20 cellular contexts compared by ENCODE assay signal in the genomic region with DNA sequence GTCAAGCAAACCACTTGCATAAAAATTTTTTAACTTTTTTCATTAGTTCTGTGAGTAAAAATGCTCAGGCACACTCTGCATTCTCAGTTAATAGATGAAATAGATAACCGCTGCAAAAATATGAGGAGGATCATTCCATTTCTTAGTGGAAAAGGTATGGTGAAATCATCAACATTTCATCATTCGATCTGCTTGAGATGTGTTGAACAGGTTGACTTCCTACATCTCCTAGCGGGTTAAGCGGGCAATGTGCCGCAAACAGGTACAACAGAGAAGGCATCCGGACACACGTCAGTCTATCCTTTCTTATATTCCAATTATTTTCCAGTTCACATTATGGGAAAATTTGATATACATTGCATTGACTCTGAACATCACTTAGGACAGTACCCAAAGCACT.
"Had no signal": no experiment of that assay in that cellular context is flagged by ENCODE, and none has a peak within 500 bp of the region (broad histone marks: within the 10 kb centered on the region; RNA-seq: fewer than 3 reads in every experiment).

No MANE protein-coding gene starts in this region.

- H3K9me3 ChIP-seq: colonic mucosa, esophagus squamous epithelium, heart right ventricle, spleen, thyroid gland had no signal

- ATAC-seq: activated CD8-positive, alpha-beta memory T cell treated with anti-CD3 and anti-CD28 coated beads, Interleukin-2, amount 10 ng/mL, durations not matched to agents 7 days and 5 days; activated CD8-positive, alpha-beta T cell treated with anti-CD3 and anti-CD28 coated beads for 36 hours; heart right ventricle; left cardiac atrium had no signal

- H3K36me3 Mint-ChIP-seq: memory B cell, neural progenitor cell had no signal

- H3K4me3 Mint-ChIP-seq: activated CD4-positive, alpha-beta T cell treated with anti-CD3 and anti-CD28 coated beads, Interleukin-2, amount 10 ng/mL, durations not matched to agents 7 days and 5 days; activated CD8-positive, alpha-beta memory T cell treated with anti-CD3 and anti-CD28 coated beads, Interleukin-2, amount 10 ng/mL, durations not matched to agents 7 days and 5 days; activated CD8-positive, alpha-beta T cell treated with anti-CD3 and anti-CD28 coated beads for 36 hours; memory B cell; neural progenitor cell had no signal

- H3K9ac ChIP-seq: neural progenitor cell had no signal

- H3K4me2 ChIP-seq: neural progenitor cell had no signal

- H3K27ac ChIP-seq: colonic mucosa, esophagus squamous epithelium, neural progenitor cell, spleen, thyroid gland, VCaP had no signal

- H3K27ac Mint-ChIP-seq: activated CD4-positive, alpha-beta T cell treated with anti-CD3 and anti-CD28 coated beads, Interleukin-2, amount 10 ng/mL, durations not matched to agents 7 days and 5 days; activated CD8-positive, alpha-beta memory T cell treated with anti-CD3 and anti-CD28 coated beads, Interleukin-2, amount 10 ng/mL, durations not matched to agents 7 days and 5 days; activated CD8-positive, alpha-beta T cell treated with anti-CD3 and anti-CD28 coated beads for 36 hours; activated naive CD4-positive, alpha-beta T cell treated with anti-CD3 and anti-CD28 coated beads, Interleukin-2, amount 50 U/mL, for 72 hours; memory B cell; neural progenitor cell; progenitor cell of endocrine pancreas had no signal

- DNase-seq: activated CD4-positive, alpha-beta T cell treated with anti-CD3 and anti-CD28 coated beads, Interleukin-2, amount 10 ng/mL, durations not matched to agents 7 days and 5 days; activated CD4-positive, CD25-positive, alpha-beta regulatory T cell treated with anti-CD3 and anti-CD28 coated beads, Interleukin-2, amount 50 U/mL, for 72 hours; activated CD8-positive, alpha-beta memory T cell treated with anti-CD3 and anti-CD28 coated beads, Interleukin-2, amount 10 ng/mL, durations not matched to agents 7 days and 5 days; activated CD8-positive, alpha-beta T cell treated with anti-CD3 and anti-CD28 coated beads for 36 hours; activated T-cell treated with anti-CD3 and anti-CD28 coated beads for 4 hours; central memory CD4-positive, alpha-beta T cell; colonic mucosa; esophagus squamous epithelium; heart right ventricle; islet precursor cell; left cardiac atrium; spleen; stimulated activated CD4-positive, alpha-beta T cell treated with anti-CD3 and anti-CD28 coated beads, Interleukin-4, amount 100 ng/mL, for 1 hour; stimulated activated naive CD8-positive, alpha-beta T cell treated with anti-CD3 and anti-CD28 coated beads, Interleukin-15, Interleukin-2, amounts not matched to agents 100 U/mL and 50 U/mL, for 24 hours; thyroid gland had no signal

- H3K4me3 ChIP-seq: colonic mucosa, esophagus squamous epithelium, heart right ventricle, neural progenitor cell, spleen, thyroid gland had no signal

- H3K36me3 ChIP-seq: colonic mucosa, esophagus squamous epithelium, neural progenitor cell, thyroid gland had no signal

- H3K27me3 ChIP-seq: colonic mucosa, esophagus squamous epithelium, heart right ventricle, neural progenitor cell, spleen, thyroid gland had no signal

- H3K4me1 ChIP-seq: colonic mucosa, neural progenitor cell, thyroid gland had no signal

- H3K9me3 Mint-ChIP-seq: activated CD4-positive, alpha-beta T cell treated with anti-CD3 and anti-CD28 coated beads, Interleukin-2, amount 10 ng/mL, durations not matched to agents 7 days and 5 days; activated CD8-positive, alpha-beta T cell treated with anti-CD3 and anti-CD28 coated beads for 36 hours; memory B cell; neural progenitor cell had no signal

- H3K27me3 Mint-ChIP-seq: activated CD4-positive, alpha-beta T cell treated with anti-CD3 and anti-CD28 coated beads, Interleukin-2, amount 10 ng/mL, durations not matched to agents 7 days and 5 days; activated CD8-positive, alpha-beta memory T cell treated with anti-CD3 and anti-CD28 coated beads, Interleukin-2, amount 10 ng/mL, durations not matched to agents 7 days and 5 days; memory B cell had no signal

- H2AFZ ChIP-seq: neural progenitor cell had no signal
